8 cellular contexts compared by ENCODE assay signal in the genomic region with DNA sequence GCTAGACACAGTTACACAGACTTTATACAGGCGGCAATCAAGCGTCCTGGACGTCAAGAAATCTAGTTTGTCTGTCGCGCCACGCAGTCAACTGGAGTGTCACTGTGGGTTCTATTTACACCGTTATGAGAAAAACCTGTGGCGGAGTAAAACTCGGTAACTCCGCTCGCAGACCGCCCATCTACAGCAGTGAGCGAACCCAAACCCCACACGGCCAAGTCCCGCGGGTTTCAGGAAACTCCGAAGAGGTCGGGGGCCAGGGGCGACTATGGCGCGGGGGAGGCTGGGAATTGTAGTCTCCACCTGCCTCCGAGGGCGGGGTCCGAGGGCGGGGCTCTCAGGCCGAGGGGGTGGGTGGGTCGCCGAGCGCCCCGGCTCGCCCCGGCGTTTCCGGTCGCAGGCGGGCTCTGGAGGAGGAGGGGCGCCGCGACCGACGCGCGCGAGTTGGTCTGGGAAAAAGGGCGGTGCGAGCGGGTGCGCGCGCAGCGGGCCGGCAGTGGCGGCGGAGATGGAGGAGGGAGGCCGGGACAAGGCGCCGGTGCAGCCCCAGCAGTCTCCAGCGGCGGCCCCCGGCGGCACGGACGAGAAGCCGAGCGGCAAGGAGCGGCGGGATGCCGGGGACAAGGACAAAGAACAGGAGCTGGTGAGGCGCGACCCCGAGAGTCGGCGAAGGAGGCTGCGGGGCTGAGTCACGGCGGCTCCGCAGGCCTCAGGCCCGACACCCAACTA. TPM values are rescaled to one million over a fixed set of nuclear protein-coding genes. Genes with fewer than 3 reads are reported as not detected.
A peak's percentile ranks its signal among the peaks of the same experiment; 100 is the strongest.
DNase-seq lines count a peak whose midpoint lies in the region; ATAC-seq lines count a peak whose summit lies in the region.

A gene (plus strand): TSS at position 483 of the 729 bp plus-strand sequence. CDS start 26 bp downstream, at position 509.

- CTCF ChIA-PET in activated CD8-positive, alpha-beta memory T cell treated with anti-CD3 and anti-CD28 coated beads for 36 hours (lab: Charles Lee): interaction anchor here (1.2 to 1.4 kb wide), 3 partner anchors 9 to 473 kb away, joined by 3 to 4 read pairs (median 3); no protein-coding TSS in a partner anchor

- DNase-seq in COLO829 (ENCODE audit: low spot score) (peak; percentile 96), HT1080 (ENCODE audit: low read depth) (peak; percentile 92), NOMO-1 (lab: John Stamatoyannopoulos, UW; ENCODE audit: unreplicated experiment in 2 of 2) (peak; percentile 98 to 99), lung microvascular endothelial cell (ENCODE audit: low read depth in 2 of 2) (peak; percentile 97 to 98)
- peak; percentile 97 for DNase-seq in effector CD8-positive, alpha-beta T cell (lab: John Stamatoyannopoulos, UW)
- peak; percentile 97 to 98 (median 98) for DNase-seq in stimulated activated CD4-positive, alpha-beta T cell treated with anti-CD3 and anti-CD28 coated beads, TNF-alpha, amount 100 ng/mL, for 4 hours (ENCODE audit: low read depth in 3 of 3)

- ATAC-seq in GM21367 (IDR thresholded peaks at IDR 0.05; ENCODE audit: unreplicated experiment): peak; percentile 81

- POLR2A ChIA-PET in activated CD8-positive, alpha-beta memory T cell treated with anti-CD3 and anti-CD28 coated beads for 36 hours (lab: Charles Lee): no interaction called here

RNA-seq across cellular contexts. Expression of the gene that starts here (rescaled TPM):
- total RNA-seq in HT1080 (2014; rRNA removed; shearing (Covaris generic)): 1,567 and 1,674 TPM in 2 replicates
- polyA plus RNA-seq in HT1080 (2015; cell fraction: cytosol; rRNA removed): 866 and 1,014 TPM in 2 replicates
- polyA plus RNA-seq in HT1080 (2015; cell fraction: nucleus; rRNA removed): 1,098 and 1,261 TPM in 2 replicates
- total RNA-seq in activated CD8-positive, alpha-beta memory T cell treated with anti-CD3 and anti-CD28 coated beads for 36 hours: 100 to 1,000 TPM; 309 to 314 TPM
- 310 and 389 TPM in 2 replicates for total RNA-seq in lung microvascular endothelial cell

Comparison
In these comparisons a context has a peak if more than half of its experiments do, and no peak if none do; other contexts are left out.
1. Peak in every context shown above with its lines: DNase-seq and ATAC-seq.